11 cellular contexts compared by ENCODE assay signal in genomic region chr7:90717286-90718060, GRCh38.
DNase-seq lines count a peak whose midpoint lies in the region; ATAC-seq and TF ChIP-seq lines count a peak whose summit lies in the region.
"Had no signal": no experiment of that assay in that cellular context is flagged by ENCODE, and none has a peak within 500 bp of the region (broad histone marks: within the 10 kb centered on the region; RNA-seq: fewer than 3 reads in every experiment).

No MANE protein-coding gene starts in this region.

- TF ChIP-seq EP300 in SK-N-SH (IDR thresholded peaks at IDR 0.05; ENCODE audit: borderline replicate concordance in 1 of 2, low read depth in 1 of 2, low read length in 1 of 2): no peak

- no peak overlapping the region for H3K4me3 Mint-ChIP-seq in activated naive CD8-positive, alpha-beta T cell treated with anti-CD3 and anti-CD28 coated beads, Interleukin-2, amount 50 U/mL, for 24 hours
- H3K4me3 Mint-ChIP-seq: effector memory CD8-positive, alpha-beta T cell had no signal

- no peaks in the 10 kb centered on the region for H3K36me3 Mint-ChIP-seq in activated naive CD8-positive, alpha-beta T cell treated with anti-CD3 and anti-CD28 coated beads, Interleukin-2, amount 50 U/mL, for 24 hours (ENCODE audit: low read depth)

- H3K4me2 ChIP-seq in SK-N-SH: no peak overlapping the region
- H3K4me2 ChIP-seq: A549 had no signal

- H4K20me1 ChIP-seq in SK-N-SH (ENCODE audit: insufficient read depth): peaks cover 11% of the 10 kb centered on the region; the same call in 1 of the 2 replicates

- CTCF ChIA-PET in SK-N-SH (lab: Yijun Ruan, JAX): interaction anchor here (0.5 to 1.5 kb wide), 4 partner anchors 9 to 1147 kb away, joined by 3 to 5 read pairs (median 4); no protein-coding TSS in a partner anchor

- H3K9me3 ChIP-seq in SK-N-SH: no peaks in the 10 kb centered on the region
- H3K9me3 ChIP-seq: A549 had no signal

- TF ChIP-seq RAD21 in SK-N-SH (IDR thresholded peaks at IDR 0.05; ENCODE audit: low read length): no peak

- H3K4me1 Mint-ChIP-seq in activated naive CD8-positive, alpha-beta T cell treated with anti-CD3 and anti-CD28 coated beads, Interleukin-2, amount 50 U/mL, for 24 hours: no peaks in the 10 kb centered on the region

- H3K79me2 ChIP-seq in SK-N-SH (ENCODE audit: insufficient read depth): peaks cover 70% of the 10 kb centered on the region

- DNase-seq in SK-N-SH (no peak), astrocyte of the spinal cord (ENCODE audit: low read depth, low spot score) (peak; percentile 68), left lobe of liver (ENCODE audit: low spot score) (no peak), GOT3 (lab: John Stamatoyannopoulos, UW) (no peak), middle frontal gyrus (ENCODE audit: extremely low spot score, low spot score) (no peak)
- DNase-seq in activated naive CD8-positive, alpha-beta T cell treated with anti-CD3 and anti-CD28 coated beads, Interleukin-2, amount 50 U/mL, for 24 hours: no peak
- DNase-seq: effector memory CD8-positive, alpha-beta T cell had no signal

- H3K27ac Mint-ChIP-seq in activated naive CD8-positive, alpha-beta T cell treated with anti-CD3 and anti-CD28 coated beads, Interleukin-2, amount 50 U/mL, for 24 hours: no peak overlapping the region
- H3K27ac Mint-ChIP-seq: effector memory CD8-positive, alpha-beta T cell had no signal

- H3K9me2 ChIP-seq in SK-N-SH: no peaks in the 10 kb centered on the region

- H3K36me3 ChIP-seq in SK-N-SH (replicated peaks in 1 of 2; ENCODE audit: control insufficient read depth in 1 of 2, insufficient read depth in 2 of 2, low read length in 1 of 2): peaks cover 0 to 6% of the 10 kb centered on the region in 2 experiments

- H3K9me3 Mint-ChIP-seq in activated naive CD8-positive, alpha-beta T cell treated with anti-CD3 and anti-CD28 coated beads, Interleukin-2, amount 50 U/mL, for 24 hours: no peaks in the 10 kb centered on the region

- H3F3A ChIP-seq in SK-N-SH (replicated peaks; ENCODE audit: insufficient read depth): no peaks in the 10 kb centered on the region

- no peak for TF ChIP-seq CTCF in SK-N-SH (IDR thresholded peaks at IDR 0.05)
- TF ChIP-seq CTCF in astrocyte of the spinal cord (IDR thresholded peaks at IDR 0.05; ENCODE audit: low read depth, low read length): no peak

- no peak overlapping the region for H3K27ac ChIP-seq in SK-N-SH (ENCODE audit: low read depth in 2 of 2, low read length in 1 of 2)
- H3K27ac ChIP-seq: A549 had no signal

- peaks cover 5 to 9% of the 10 kb centered on the region in 2 experiments; a peak in 3 of 4 replicates for H3K4me1 ChIP-seq in SK-N-SH (ENCODE audit: control insufficient read depth in 1 of 2, insufficient read depth in 2 of 2, low read depth in 1 of 2, low read length in 1 of 2)
- H3K4me1 ChIP-seq: A549 had no signal

- ATAC-seq in SK-N-SH treated with all-trans-retinoic acid at 6 μM for 48 hours (peak; percentile 42; the same call in 1 of the 3 replicates), left lobe of liver (peak; percentile 59), GM21529 (IDR thresholded peaks at IDR 0.05; ENCODE audit: unreplicated experiment) (no peak)
- no peak for ATAC-seq in activated naive CD8-positive, alpha-beta T cell treated with anti-CD3 and anti-CD28 coated beads, Interleukin-2, amount 50 U/mL, for 24 hours
- ATAC-seq: A549; effector memory CD8-positive, alpha-beta T cell; sciatic nerve had no signal

- POLR2A ChIA-PET in SK-N-SH (lab: Yijun Ruan, JAX): no interaction called here

- H3K27me3 ChIP-seq in SK-N-SH (ENCODE audit: insufficient read depth): no peaks in the 10 kb centered on the region

- in situ Hi-C loops in astrocyte of the spinal cord (cut with HindIII; ENCODE audit: low sequenced_read_pairs): no loop called here

- 83% methylated on average over 5 of the region's 5 CpGs for WGBS in SK-N-SH (ENCODE audit: low lambda C conversion rate)

- no peaks in the 10 kb centered on the region for H3K27me3 Mint-ChIP-seq in activated naive CD8-positive, alpha-beta T cell treated with anti-CD3 and anti-CD28 coated beads, Interleukin-2, amount 50 U/mL, for 24 hours
- H3K27me3 Mint-ChIP-seq: effector memory CD8-positive, alpha-beta T cell had no signal

- H2AFZ ChIP-seq in SK-N-SH (ENCODE audit: low read depth): no peak overlapping the region

- H3K4me3 ChIP-seq in SK-N-SH (ENCODE audit: low read depth in 2 of 2, low read length in 1 of 2) (no peak overlapping the region), astrocyte of the spinal cord (ENCODE audit: low read depth, low read length) (no peak overlapping the region)
- H3K4me3 ChIP-seq: A549 had no signal

- no peak overlapping the region for H3K9ac ChIP-seq in SK-N-SH

TF ChIP-seq in SK-N-SH treated with all-trans-retinoic acid at 6 μM for 48 hours, 23 proteins besides CTCF, POLR2A, EP300 and RAD21 (continues in another document):
- no peak for TF ChIP-seq BACH2 (CRISPR knock-in tag; IDR thresholded peaks at IDR 0.05; ENCODE audit: borderline replicate concordance)
- no peak for TF ChIP-seq ISL1 (CRISPR knock-in tag; IDR thresholded peaks at IDR 0.05)
- no peak for TF ChIP-seq OSR1 (CRISPR knock-in tag; IDR thresholded peaks at IDR 0.05)
- TF ChIP-seq GLIS3 (CRISPR knock-in tag; IDR thresholded peaks at IDR 0.05): no peak
- no peak for TF ChIP-seq ESRRG (CRISPR knock-in tag; IDR thresholded peaks at IDR 0.05)
- no peak for TF ChIP-seq ZNF8 (CRISPR knock-in tag; IDR thresholded peaks at IDR 0.05)
- no peak for TF ChIP-seq TOX (CRISPR knock-in tag; IDR thresholded peaks at IDR 0.05; ENCODE audit: borderline replicate concordance)
- no peak for TF ChIP-seq PATZ1 (CRISPR knock-in tag; IDR thresholded peaks at IDR 0.05; ENCODE audit: borderline replicate concordance)
- TF ChIP-seq TCF4 (CRISPR knock-in tag; IDR thresholded peaks at IDR 0.05; ENCODE audit: borderline replicate concordance): no peak
- no peak for TF ChIP-seq ZFP30 (CRISPR knock-in tag; IDR thresholded peaks at IDR 0.05)
- TF ChIP-seq CSDC2 (CRISPR knock-in tag; IDR thresholded peaks at IDR 0.05): no peak

TF ChIP-seq in SK-N-SH, 30 proteins besides CTCF, POLR2A, EP300 and RAD21:
- TF ChIP-seq RXRA (IDR thresholded peaks at IDR 0.05; ENCODE audit: borderline replicate concordance, low read depth) (no peak), POLR2AphosphoS5 (IDR thresholded peaks at IDR 0.05; ENCODE audit: low read depth, low read length) (no peak)

Comparison
In these comparisons a context has a peak if more than half of its experiments do, and no peak if none do; other contexts are left out.
1. ATAC-seq: peak in SK-N-SH treated with all-trans-retinoic acid at 6 μM for 48 hours (single experiment) and left lobe of liver (single experiment); none in activated naive CD8-positive, alpha-beta T cell treated with anti-CD3 and anti-CD28 coated beads, Interleukin-2, amount 50 U/mL, for 24 hours (single experiment) and GM21529 (single experiment).